1 cellular context compared by ENCODE assay signal in the genomic region with DNA sequence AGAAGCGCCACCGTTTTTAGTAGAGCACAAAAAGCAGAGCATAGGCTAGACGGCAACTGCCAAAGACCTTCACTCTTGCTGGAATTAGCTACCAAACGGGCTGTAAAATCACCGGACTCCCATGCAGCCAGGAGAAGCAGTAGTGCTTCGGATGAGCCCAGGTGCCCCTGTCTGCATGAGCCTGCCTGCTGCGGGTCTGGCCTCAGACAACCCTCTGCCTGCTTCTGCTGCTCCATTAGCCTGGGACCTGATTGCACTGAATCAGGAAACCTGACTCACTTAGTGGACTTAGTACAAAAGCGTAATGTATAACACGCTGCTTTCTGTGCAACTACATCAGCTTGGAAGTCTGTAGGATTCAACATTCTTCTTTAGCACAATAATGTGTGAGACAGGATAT.
TF ChIP-seq lines count a peak whose summit lies in the region.

No MANE protein-coding gene starts in this region.

TF ChIP-seq in IMR-90, 13 proteins besides CTCF, POLR2A, EP300 and RAD21 (continued from another document):
- TF ChIP-seq FOS (IDR thresholded peaks at IDR 0.05; ENCODE audit: low read depth, low read length), result no peak
- TF ChIP-seq, protein P1, sequence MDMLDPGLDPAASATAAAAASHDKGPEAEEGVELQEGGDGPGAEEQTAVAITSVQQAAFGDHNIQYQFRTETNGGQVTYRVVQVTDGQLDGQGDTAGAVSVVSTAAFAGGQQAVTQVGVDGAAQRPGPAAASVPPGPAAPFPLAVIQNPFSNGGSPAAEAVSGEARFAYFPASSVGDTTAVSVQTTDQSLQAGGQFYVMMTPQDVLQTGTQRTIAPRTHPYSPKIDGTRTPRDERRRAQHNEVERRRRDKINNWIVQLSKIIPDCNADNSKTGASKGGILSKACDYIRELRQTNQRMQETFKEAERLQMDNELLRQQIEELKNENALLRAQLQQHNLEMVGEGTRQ (IDR thresholded peaks at IDR 0.05; ENCODE audit: low read depth, low read length), result no peak
